ENCODE assay signal across 22 cellular contexts in the genomic region with DNA sequence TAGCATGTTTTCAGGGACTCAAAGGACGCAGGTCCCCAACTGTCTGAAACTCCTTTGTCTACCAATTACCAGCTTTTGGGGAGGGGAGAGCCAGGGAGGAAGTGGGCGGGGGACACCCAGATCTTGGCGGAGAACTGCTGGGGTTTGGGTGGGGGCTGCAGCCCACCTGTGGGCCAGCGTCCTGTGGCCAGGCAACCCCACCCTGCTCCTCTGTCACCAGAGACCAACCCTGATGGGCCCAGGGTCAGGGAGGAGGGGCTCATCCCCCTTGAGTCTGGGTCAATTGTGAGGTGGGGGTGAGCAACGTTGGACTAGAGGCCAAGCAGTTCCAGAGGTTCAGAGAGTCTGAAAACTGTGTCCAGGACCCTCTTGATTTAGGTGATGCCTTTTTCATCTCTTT.
DNase-seq lines count a peak whose midpoint lies in the region; ATAC-seq and TF ChIP-seq lines count a peak whose summit lies in the region.
"Had no signal": no experiment of that assay in that cellular context is flagged by ENCODE, and none has a peak within 500 bp of the region (broad histone marks: within the 10 kb centered on the region; RNA-seq: fewer than 3 reads in every experiment).

No MANE protein-coding gene starts in this region.

- no peak overlapping the region for H3K27ac Mint-ChIP-seq in natural killer cell
- H3K27ac Mint-ChIP-seq in natural killer cell treated with Interleukin-12 subunit alpha and Interleukin-12 subunit beta and Interleukin-15 and Interleukin-18, amount 100 ng/mL, for 72 hours: no peak overlapping the region

- peaks cover 22 to 23% of the 10 kb centered on the region in 2 donors for H3K4me1 Mint-ChIP-seq in natural killer cell
- peaks cover 18 to 23% of the 10 kb centered on the region in 2 donors for H3K4me1 Mint-ChIP-seq in natural killer cell treated with Interleukin-12 subunit alpha and Interleukin-12 subunit beta and Interleukin-15 and Interleukin-18, amount 100 ng/mL, for 72 hours (ENCODE audit: low read depth in 2 of 2)

- WGBS in aorta, 2 donors: 77 to 84% methylated on average over 5 of the region's 5 CpGs

- H3K27me3 ChIP-seq in H7 (ENCODE audit: control insufficient read depth, insufficient read depth, low read length) (no peaks in the 10 kb centered on the region), lower lobe of right lung (ENCODE audit: low read depth) (peaks cover 8% of the 10 kb centered on the region), aorta (ENCODE audit: control insufficient read depth in 1 of 2, insufficient read depth in 2 of 2, low read length in 1 of 2) (no peaks in the 10 kb centered on the region)

- H3K36me3 ChIP-seq in H7 (replicated peaks; ENCODE audit: control insufficient read depth, insufficient read depth, low read length): no peaks in the 10 kb centered on the region
- H3K36me3 ChIP-seq in lower lobe of right lung: no peaks in the 10 kb centered on the region
- no peaks in the 10 kb centered on the region for H3K36me3 ChIP-seq in aorta (ENCODE audit: control insufficient read depth in 1 of 2, insufficient read depth in 2 of 2, low read length in 1 of 2)
- H3K36me3 ChIP-seq: SJSA1 had no signal

- DNase-seq in natural killer cell (no peak), H7 (peak; percentile 51), lower lobe of right lung (peak; percentile 16), aorta (no peak), SW480 (ENCODE audit: low spot score) (no peak), dermis blood vessel endothelial cell (no peak)
- DNase-seq in natural killer cell treated with Interleukin-12 subunit alpha and Interleukin-12 subunit beta and Interleukin-15 and Interleukin-18, amount 100 ng/mL, for 72 hours (ENCODE audit: low spot score): no peak
- DNase-seq: Calu3, DMS153, GOT3, HCEC 1CT, IMR-90, KG1, NCI-H1048, NCI-H1694, NCI-H2029 treated with DMSO at 0.1 percent for 48 hours, NCI-H2227 treated with DMSO at 0.1 percent for 48 hours, NCI-H526 treated with DMSO at 0.1 percent for 48 hours, Right ventricle myocardium superior had no signal

- TF ChIP-seq CTCF in natural killer cell (IDR thresholded peaks at IDR 0.05) (no peak), lower lobe of right lung (IDR thresholded peaks at IDR 0.05) (no peak)

- ATAC-seq in natural killer cell (no peak), lower lobe of right lung (no peak), aorta (ENCODE audit: low FRiP score) (peak; percentile 43), HG03108 (IDR thresholded peaks at IDR 0.05; ENCODE audit: unreplicated experiment) (no peak)
- ATAC-seq in natural killer cell treated with Interleukin-12 subunit alpha and Interleukin-12 subunit beta and Interleukin-15 and Interleukin-18, amount 100 ng/mL, for 72 hours: no peak

- no peaks in the 10 kb centered on the region for H3K9me3 Mint-ChIP-seq in natural killer cell
- H3K9me3 Mint-ChIP-seq in natural killer cell treated with Interleukin-12 subunit alpha and Interleukin-12 subunit beta and Interleukin-15 and Interleukin-18, amount 100 ng/mL, for 72 hours: no peaks in the 10 kb centered on the region

- H3K27ac ChIP-seq in lower lobe of right lung (no peak overlapping the region), aorta (ENCODE audit: low read depth in 1 of 2, low read length in 2 of 2) (no peak overlapping the region)
- H3K27ac ChIP-seq: C4-2B, SJSA1 had no signal

- no peaks in the 10 kb centered on the region for H3K9me3 ChIP-seq in lower lobe of right lung
- no peaks in the 10 kb centered on the region for H3K9me3 ChIP-seq in aorta (ENCODE audit: control insufficient read depth, low read length)
- H3K9me3 ChIP-seq: SJSA1 had no signal

- H3K27me3 Mint-ChIP-seq in natural killer cell (ENCODE audit: low read depth in 2 of 2): no peaks in the 10 kb centered on the region
- peaks cover 0 to 6% of the 10 kb centered on the region in 2 donors for H3K27me3 Mint-ChIP-seq in natural killer cell treated with Interleukin-12 subunit alpha and Interleukin-12 subunit beta and Interleukin-15 and Interleukin-18, amount 100 ng/mL, for 72 hours

- H3K4me3 ChIP-seq in H7 (ENCODE audit: insufficient read depth, low read depth, low read length) (no peak overlapping the region), lower lobe of right lung (no peak overlapping the region), aorta (ENCODE audit: low read length in 2 of 2) (no peak overlapping the region)
- H3K4me3 ChIP-seq: SJSA1 had no signal

- no peaks in the 10 kb centered on the region for H3K4me1 ChIP-seq in lower lobe of right lung
- no peaks in the 10 kb centered on the region for H3K4me1 ChIP-seq in aorta (ENCODE audit: control insufficient read depth in 1 of 2, insufficient read depth in 2 of 2, low read length in 2 of 2)
- H3K4me1 ChIP-seq: SJSA1 had no signal

- peak overlapping the region; percentile 17 for H3K4me3 Mint-ChIP-seq in natural killer cell
- H3K4me3 Mint-ChIP-seq in natural killer cell treated with Interleukin-12 subunit alpha and Interleukin-12 subunit beta and Interleukin-15 and Interleukin-18, amount 100 ng/mL, for 72 hours: no peak overlapping the region

- H3K36me3 Mint-ChIP-seq in natural killer cell: no peaks in the 10 kb centered on the region
- no peaks in the 10 kb centered on the region for H3K36me3 Mint-ChIP-seq in natural killer cell treated with Interleukin-12 subunit alpha and Interleukin-12 subunit beta and Interleukin-15 and Interleukin-18, amount 100 ng/mL, for 72 hours

- intact Hi-C loops in natural killer cell (cut with micrococcal nuclease) (no loop called here), lower lobe of right lung (cut with DNase I) (no loop called here), aorta (cut with DNase I) (no loop called here)

Comparison
In these comparisons a context has a peak if more than half of its experiments do, and no peak if none do; other contexts are left out.
1. DNase-seq: peak in H7 (single experiment) and lower lobe of right lung (single experiment); none in natural killer cell (single experiment), natural killer cell treated with Interleukin-12 subunit alpha and Interleukin-12 subunit beta and Interleukin-15 and Interleukin-18, amount 100 ng/mL, for 72 hours (single experiment), aorta (0 of 2), SW480 (single experiment) and dermis blood vessel endothelial cell (single experiment).